In genomic region chr12:110739488-110739887, GRCh38 we compare ENCODE assay signal across 9 cellular contexts. TPM values are rescaled to one million over a fixed set of nuclear protein-coding genes. Genes with fewer than 3 reads are reported as not detected.
DNase-seq lines count a peak whose midpoint lies in the region; ATAC-seq, FAIRE-seq and TF ChIP-seq lines count a peak whose summit lies in the region.
"Had no signal": no experiment of that assay in that cellular context is flagged by ENCODE, and none has a peak within 500 bp of the region (broad histone marks: within the 10 kb centered on the region; RNA-seq: fewer than 3 reads in every experiment).

No MANE protein-coding gene starts in this region.

- H3K9me3 Mint-ChIP-seq in activated naive CD4-positive, alpha-beta T cell treated with anti-CD3 and anti-CD28 coated beads, Interleukin-2, amount 10 ng/mL, durations not matched to agents 7 days and 5 days = no peaks in the 10 kb centered on the region
- no peaks in the 10 kb centered on the region for H3K9me3 Mint-ChIP-seq in WTC11

- TF ChIP-seq CTCF in WTC11 (IDR thresholded peaks at IDR 0.05) = no peak
- TF ChIP-seq CTCF in stomach (IDR thresholded peaks at IDR 0.05) = no peak
- TF ChIP-seq CTCF in D721Med (IDR thresholded peaks at IDR 0.05; ENCODE audit: insufficient read depth, missing control alignments) = no peak

- FAIRE-seq in D721Med (lab: Jason Lieb, UNC) = no peak

- peaks cover 64% of the 10 kb centered on the region for H3K4me1 Mint-ChIP-seq in activated naive CD4-positive, alpha-beta T cell treated with anti-CD3 and anti-CD28 coated beads, Interleukin-2, amount 10 ng/mL, durations not matched to agents 7 days and 5 days
- peaks cover 49% of the 10 kb centered on the region for H3K4me1 Mint-ChIP-seq in WTC11

- peaks cover 6% of the 10 kb centered on the region for H3K27me3 Mint-ChIP-seq in activated naive CD4-positive, alpha-beta T cell treated with anti-CD3 and anti-CD28 coated beads, Interleukin-2, amount 10 ng/mL, durations not matched to agents 7 days and 5 days
- no peaks in the 10 kb centered on the region; the same call in 1 of the 2 replicates for H3K27me3 Mint-ChIP-seq in WTC11 (ENCODE audit: low read depth)

- H3K4me3 ChIP-seq in iPS-18a (ENCODE audit: low read length) = peak overlapping the region; percentile 87
- H3K4me3 ChIP-seq in stomach = peak overlapping the region; percentile 9 to 94 (median 47)

- H3K27ac Mint-ChIP-seq in activated naive CD4-positive, alpha-beta T cell treated with anti-CD3 and anti-CD28 coated beads, Interleukin-2, amount 10 ng/mL, durations not matched to agents 7 days and 5 days = peak overlapping the region; percentile 82
- H3K27ac Mint-ChIP-seq in WTC11 = peak overlapping the region; percentile 25; the same call in 1 of the 2 replicates

- TF ChIP-seq EP300 in stomach (IDR thresholded peaks at IDR 0.05) = no peak

- WGBS in stomach, 5 donors = 10 to 29% (median 17%) methylated on average over 1 of the region's 1 CpG

- CTCF ChIA-PET in activated naive CD4-positive, alpha-beta T cell treated with anti-CD3 and anti-CD28 coated beads, Interleukin-2, amount 10 ng/mL, durations not matched to agents 7 days and 5 days (lab: Charles Lee) = interaction anchor here (1.1 to 1.2 kb wide), 2 partner anchors 88 to 291 kb away, joined by 3 read pairs; no protein-coding TSS in a partner anchor
- CTCF ChIA-PET in WTC11 (lab: Charles Lee) = no interaction called here

- POLR2A ChIA-PET in WTC11 (lab: Charles Lee) = interaction anchor here (1.0 kb wide), 1 partner anchor 9 kb away, joined by 3 read pairs; no protein-coding TSS in a partner anchor

- ATAC-seq in WTC11 = no peak

- no peak overlapping the region for H3K9ac ChIP-seq in iPS-18a (ENCODE audit: low read length)

- H3K27ac ChIP-seq in iPS-18a (ENCODE audit: low read length) (no peak overlapping the region), stomach (peak overlapping the region in 3 of 5 donors; percentile 10 to 65 (median 37))

- DNase-seq in activated naive CD4-positive, alpha-beta T cell treated with anti-CD3 and anti-CD28 coated beads, Interleukin-2, amount 10 ng/mL, durations not matched to agents 7 days and 5 days = no peak
- DNase-seq in activated naive CD4-positive, alpha-beta T cell treated with anti-CD3 and anti-CD28 coated beads, Interleukin-2, amount 50 U/mL, for 16 hours = no peak
- no peak for DNase-seq in WTC11 (ENCODE audit: low spot score)
- no peak for DNase-seq in stomach
- DNase-seq in NCI-H446 (lab: John Stamatoyannopoulos, UW) = no peak
- DNase-seq in D721Med (ENCODE audit: insufficient read length, low spot score) = no peak
- no peak for DNase-seq in iPS-NIHi11 (ENCODE audit: low spot score)
- DNase-seq: retina had no signal

- no peaks in the 10 kb centered on the region for H3K27me3 ChIP-seq in iPS-18a (ENCODE audit: control insufficient read depth, insufficient read depth, low read length)
- no peaks in the 10 kb centered on the region for H3K27me3 ChIP-seq in stomach

- peaks cover 25% of the 10 kb centered on the region for H3K4me1 ChIP-seq in iPS-18a (ENCODE audit: control insufficient read depth, low read depth, low read length)
- peaks cover 45 to 80% (median 58%) of the 10 kb centered on the region in 4 donors for H3K4me1 ChIP-seq in stomach

- H3K4me3 Mint-ChIP-seq in activated naive CD4-positive, alpha-beta T cell treated with anti-CD3 and anti-CD28 coated beads, Interleukin-2, amount 10 ng/mL, durations not matched to agents 7 days and 5 days = peak overlapping the region; percentile 99
- peak overlapping the region; percentile 99 for H3K4me3 Mint-ChIP-seq in WTC11

- H3K9me3 ChIP-seq in iPS-18a (ENCODE audit: control insufficient read depth, low read depth, low read length) (no peaks in the 10 kb centered on the region), stomach (no peaks in the 10 kb centered on the region)

- intact Hi-C loops in stomach (cut with DNase I; ENCODE audit: low total_unique reads) = no loop called here

- peaks cover 5% of the 10 kb centered on the region for H3K36me3 ChIP-seq in iPS-18a (ENCODE audit: control insufficient read depth, low read depth, low read length)
- H3K36me3 ChIP-seq in stomach = peaks cover 5 to 16% (median 10%) of the 10 kb centered on the region in 4 donors

- peaks cover 36% of the 10 kb centered on the region for H3K36me3 Mint-ChIP-seq in activated naive CD4-positive, alpha-beta T cell treated with anti-CD3 and anti-CD28 coated beads, Interleukin-2, amount 10 ng/mL, durations not matched to agents 7 days and 5 days
- H3K36me3 Mint-ChIP-seq in WTC11 = peaks cover 25% of the 10 kb centered on the region

- TF ChIP-seq POLR2A in stomach (IDR thresholded peaks at IDR 0.05) = no peak

TF ChIP-seq in WTC11, 78 proteins besides CTCF, POLR2A, EP300 and RAD21:
- TF ChIP-seq ZNF512 (CRISPR knock-in tag; IDR thresholded peaks at IDR 0.05; ENCODE audit: borderline replicate concordance) (no peak), RORB (CRISPR knock-in tag; IDR thresholded peaks at IDR 0.05) (no peak), ZNF671 (CRISPR knock-in tag; IDR thresholded peaks at IDR 0.05) (no peak), ELF4 (CRISPR knock-in tag; IDR thresholded peaks at IDR 0.05; ENCODE audit: low read depth) (no peak), KAT7 (CRISPR knock-in tag; IDR thresholded peaks at IDR 0.05; ENCODE audit: borderline replicate concordance) (no peak), EMX1 (CRISPR knock-in tag; IDR thresholded peaks at IDR 0.05) (no peak), PREB (CRISPR knock-in tag; IDR thresholded peaks at IDR 0.05; ENCODE audit: borderline replicate concordance) (no peak), ZNF532 (CRISPR knock-in tag; IDR thresholded peaks at IDR 0.05; ENCODE audit: borderline replicate concordance) (no peak), ZNF219 (CRISPR knock-in tag; IDR thresholded peaks at IDR 0.05; ENCODE audit: borderline replicate concordance) (no peak), SMAD4 (CRISPR knock-in tag; IDR thresholded peaks at IDR 0.05) (no peak), HMGA2 (CRISPR knock-in tag; IDR thresholded peaks at IDR 0.05) (no peak)
TF ChIP-seq in WTC11: peak in this region for 0.

RNA-seq across cellular contexts. Expression of gene PPP1CC, which starts 3.2 kb away (rescaled TPM):
- total RNA-seq in WTC11 (2021) (313 to 321 TPM (median 316 TPM) in 3 replicates), stomach (100 to 1,000 TPM in 2 of 5 donors, 10 to 100 TPM in 3; 44.9 to 205 (median 88.7) TPM)
- polyA plus RNA-seq in stomach = 100 to 1,000 TPM in 1 of 3 donors, 10 to 100 TPM in 2; 59.2 to 129 (median 91.8) TPM

RNA-seq across cellular contexts. Expression of gene HVCN1, which starts 50.6 kb away (rescaled TPM):
- 5.7 to 8.4 TPM (median 7.9 TPM) in 3 replicates for total RNA-seq in WTC11 (2021)
- total RNA-seq in stomach = 1 to 10 TPM in 3 of 5 donors, not detected in 2; 1.3 to 7.0 (median 5.1) TPM
- 1 to 10 TPM; 3.7 to 5.5 (median 4.4) TPM for polyA plus RNA-seq in stomach
